In the genomic region with DNA sequence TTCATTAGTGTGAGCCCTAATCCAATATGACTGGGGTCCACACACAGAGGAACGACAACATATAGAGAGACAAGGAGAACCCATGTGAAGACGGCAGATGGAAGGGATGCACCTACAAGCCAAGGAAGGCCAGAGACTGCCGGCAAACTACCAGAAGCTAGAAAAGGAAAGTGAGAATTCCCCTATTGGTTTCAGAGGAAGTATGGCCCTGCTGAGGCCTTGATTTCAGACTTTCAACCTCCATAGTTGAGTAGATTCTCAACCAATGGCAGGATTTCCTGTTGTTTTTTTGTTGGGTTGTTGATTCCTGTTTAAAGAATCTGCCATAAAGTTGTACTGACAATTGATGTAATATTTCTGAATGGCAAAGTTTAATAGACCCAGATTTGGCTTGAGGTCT, we compare ENCODE assay signal across 19 cellular contexts.
DNase-seq lines count a peak whose midpoint lies in the region; ATAC-seq and TF ChIP-seq lines count a peak whose summit lies in the region.
"Had no signal": no experiment of that assay in that cellular context is flagged by ENCODE, and none has a peak within 500 bp of the region (broad histone marks: within the 10 kb centered on the region; RNA-seq: fewer than 3 reads in every experiment).

No MANE protein-coding gene starts in this region.

- H4K20me1 ChIP-seq in OCI-LY7 (ENCODE audit: insufficient read depth, low read length), result no peaks in the 10 kb centered on the region

- H3K27ac ChIP-seq in OCI-LY7 (ENCODE audit: low read depth, low read length, poor library complexity, severe bottlenecking), result no peak overlapping the region
- H3K27ac ChIP-seq: neural progenitor cell, Peyer's patch, uterus had no signal

- peaks cover 25% of the 10 kb centered on the region; the same call in 1 of the 2 replicates for H3K9me3 ChIP-seq in OCI-LY7 (ENCODE audit: low read length)
- H3K9me3 ChIP-seq: Peyer's patch, uterus had no signal

- H3K79me2 ChIP-seq in OCI-LY7 (ENCODE audit: insufficient read depth, low read depth, low read length), result no peaks in the 10 kb centered on the region

- CTCF ChIA-PET in OCI-LY7 (lab: Charles Lee; ENCODE audit: unreplicated experiment), result no interaction called here

- H3K4me1 ChIP-seq in OCI-LY7 (ENCODE audit: insufficient read depth, low read length, poor library complexity, severe bottlenecking), result peaks cover 6% of the 10 kb centered on the region
- H3K4me1 ChIP-seq: neural progenitor cell, Peyer's patch, uterus had no signal

- H3K4me2 ChIP-seq in OCI-LY7 (ENCODE audit: low read length), result no peak overlapping the region
- H3K4me2 ChIP-seq: neural progenitor cell, SK-N-SH had no signal

- no peaks in the 10 kb centered on the region for H3K9me2 ChIP-seq in OCI-LY7 (ENCODE audit: insufficient read depth, low read length)
- H3K9me2 ChIP-seq: SK-N-SH had no signal

- TF ChIP-seq CTCF in OCI-LY7 (conservative IDR thresholded peaks at IDR 0.05; ENCODE audit: low read length), result no peak

- intact Hi-C loops in OCI-LY7 (cut with micrococcal nuclease; ENCODE audit: unreplicated experiment), result no loop called here

- no TSS peak for BruUV-seq in OCI-LY7 (replicated peaks; lab: Mats Ljungman, UMichigan)

- H2AFZ ChIP-seq in OCI-LY7 (ENCODE audit: low read length), result peak overlapping the region; percentile 41; the same call in 1 of the 2 replicates
- H2AFZ ChIP-seq: neural progenitor cell had no signal

- H3K36me3 ChIP-seq in OCI-LY7 (ENCODE audit: insufficient read depth, low read length), result no peaks in the 10 kb centered on the region; the same call in 1 of the 2 replicates
- H3K36me3 ChIP-seq: neural progenitor cell, Peyer's patch, uterus had no signal

- POLR2A ChIA-PET in OCI-LY7 (lab: Charles Lee), result interaction anchor here (0.5 kb wide), 1 partner anchor 8 kb away, joined by 3 read pairs; no protein-coding TSS in a partner anchor

- H3K4me3 ChIP-seq in OCI-LY7 (ENCODE audit: low read depth, low read length, poor library complexity, severe bottlenecking), result no peak overlapping the region
- H3K4me3 ChIP-seq: neural progenitor cell, Peyer's patch, uterus had no signal

- DNase-seq in OCI-LY7 (ENCODE audit: low spot score) (peak; percentile 16), HK-2 (ENCODE audit: unreplicated experiment) (no peak), hepatic stellate cell (ENCODE audit: low spot score) (no peak)
- DNase-seq in activated effector memory CD4-positive, alpha-beta T cell treated with Interleukin-2 at 50 U/mL for 16 hours, result no peak
- DNase-seq: activated CD4-positive, CD25-positive, alpha-beta regulatory T cell treated with anti-CD3 and anti-CD28 coated beads, Interleukin-2, amount 50 U/mL, for 72 hours; erythroblast; NCI-H1694; NCI-H774; Peyer's patch; SK-N-SH; stimulated activated CD8-positive, alpha-beta memory T cell treated with anti-CD3 and anti-CD28 coated beads, Interleukin-4, amount 100 ng/mL, for 48 hours; T-helper 9 cell; uterus had no signal

- peak; percentile 72 for ATAC-seq in GM18870 (IDR thresholded peaks at IDR 0.05; ENCODE audit: unreplicated experiment)
- ATAC-seq in GM21717 (IDR thresholded peaks at IDR 0.05; ENCODE audit: unreplicated experiment), result peak; percentile 73
- ATAC-seq in HG03175 (IDR thresholded peaks at IDR 0.05; ENCODE audit: unreplicated experiment), result peak; percentile 82
- ATAC-seq in GM19455 (IDR thresholded peaks at IDR 0.05; ENCODE audit: unreplicated experiment), result no peak
- ATAC-seq: HepG2 had no signal
